ENCODE assay signal across 12 cellular contexts in the genomic region with DNA sequence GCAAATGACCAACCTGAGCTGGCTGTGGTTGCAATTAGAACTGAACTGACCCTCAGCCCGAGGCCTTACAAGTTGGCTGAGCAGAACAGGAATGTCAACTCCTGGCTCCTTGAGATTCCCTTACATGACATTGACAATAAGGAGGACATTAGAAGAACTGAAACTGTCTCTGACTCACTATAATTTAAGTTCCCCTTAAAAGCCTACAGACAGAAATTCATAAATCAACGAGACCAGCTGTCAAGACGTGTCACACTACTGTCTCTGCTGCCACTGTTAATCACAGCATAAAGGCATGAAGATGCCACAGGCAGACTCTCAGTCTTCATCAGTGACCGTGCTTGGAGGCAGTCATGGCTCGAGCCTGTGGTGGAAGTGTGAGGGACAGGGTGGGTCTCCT.
DNase-seq lines count a peak whose midpoint lies in the region; ATAC-seq and TF ChIP-seq lines count a peak whose summit lies in the region.
"Had no signal": no experiment of that assay in that cellular context is flagged by ENCODE, and none has a peak within 500 bp of the region (broad histone marks: within the 10 kb centered on the region; RNA-seq: fewer than 3 reads in every experiment).

No MANE protein-coding gene starts in this region.

- no peaks in the 10 kb centered on the region for H3K27me3 ChIP-seq in DOHH2 (ENCODE audit: control insufficient read depth, low read length)
- H3K27me3 ChIP-seq in iPS-18a (ENCODE audit: control insufficient read depth, insufficient read depth, low read length) = no peaks in the 10 kb centered on the region
- H3K27me3 ChIP-seq: thyroid gland had no signal

- H3K4me3 ChIP-seq in DOHH2 (ENCODE audit: low read length) (no peak overlapping the region), iPS-18a (ENCODE audit: low read length) (no peak overlapping the region)
- H3K4me3 ChIP-seq: mucosa of descending colon, thyroid gland had no signal

- H3K9me2 ChIP-seq in DOHH2 (replicated peaks; ENCODE audit: control insufficient read depth, low read length) = no peaks in the 10 kb centered on the region

- no peak overlapping the region for H3K9ac ChIP-seq in iPS-18a (ENCODE audit: low read length)

- H4K20me1 ChIP-seq in DOHH2 (ENCODE audit: control insufficient read depth, insufficient read depth, low read depth, low read length) = no peaks in the 10 kb centered on the region

- H3K79me2 ChIP-seq in DOHH2 (ENCODE audit: control insufficient read depth, low read length) = no peaks in the 10 kb centered on the region

- ATAC-seq in GM21529 (IDR thresholded peaks at IDR 0.05; ENCODE audit: unreplicated experiment) = peak; percentile 69
- no peak for ATAC-seq in HG03571 (IDR thresholded peaks at IDR 0.05; ENCODE audit: unreplicated experiment)
- no peak for ATAC-seq in GM21515 (IDR thresholded peaks at IDR 0.05; ENCODE audit: unreplicated experiment)
- ATAC-seq: mucosa of descending colon had no signal

- no peak for TF ChIP-seq CTCF in DOHH2 (IDR thresholded peaks at IDR 0.05; ENCODE audit: low read depth, low read length, poor library complexity, severe bottlenecking)

- no peak overlapping the region for H3K27ac ChIP-seq in DOHH2 (ENCODE audit: low read depth, low read length)
- H3K27ac ChIP-seq in iPS-18a (ENCODE audit: low read length) = peak overlapping the region; percentile 49
- H3K27ac ChIP-seq: RWPE1, thyroid gland had no signal

- DNase-seq in NAMALWA (ENCODE audit: low spot score) = peak; percentile 39
- DNase-seq in RKO (ENCODE audit: low spot score) = no peak
- DNase-seq in D341Med (ENCODE audit: low spot score) = no peak
- DNase-seq: AML-193, mucosa of descending colon, thyroid gland had no signal

- H3K36me3 ChIP-seq in DOHH2 (ENCODE audit: control insufficient read depth, low read length) (no peaks in the 10 kb centered on the region), iPS-18a (ENCODE audit: control insufficient read depth, low read depth, low read length) (peaks cover 23% of the 10 kb centered on the region)
- H3K36me3 ChIP-seq: thyroid gland had no signal

- H3K4me2 ChIP-seq in DOHH2 (ENCODE audit: low read length) = peak overlapping the region; percentile 7; the same call in 1 of the 2 replicates

- H3K4me1 ChIP-seq in DOHH2 (ENCODE audit: control insufficient read depth, low read length) = peaks cover 3% of the 10 kb centered on the region; the same call in 1 of the 2 replicates
- no peaks in the 10 kb centered on the region for H3K4me1 ChIP-seq in iPS-18a (ENCODE audit: control insufficient read depth, low read depth, low read length)

- H3F3A ChIP-seq in DOHH2 (ENCODE audit: control insufficient read depth, insufficient read depth) = no peaks in the 10 kb centered on the region

- H3K9me3 ChIP-seq in DOHH2 (ENCODE audit: control insufficient read depth, insufficient read depth, low read length) = no peaks in the 10 kb centered on the region
- H3K9me3 ChIP-seq in iPS-18a (ENCODE audit: control insufficient read depth, low read depth, low read length) = no peaks in the 10 kb centered on the region
- H3K9me3 ChIP-seq: mucosa of descending colon, thyroid gland had no signal
